Comparison of ENCODE assay signal across 10 cellular contexts in the genomic region with DNA sequence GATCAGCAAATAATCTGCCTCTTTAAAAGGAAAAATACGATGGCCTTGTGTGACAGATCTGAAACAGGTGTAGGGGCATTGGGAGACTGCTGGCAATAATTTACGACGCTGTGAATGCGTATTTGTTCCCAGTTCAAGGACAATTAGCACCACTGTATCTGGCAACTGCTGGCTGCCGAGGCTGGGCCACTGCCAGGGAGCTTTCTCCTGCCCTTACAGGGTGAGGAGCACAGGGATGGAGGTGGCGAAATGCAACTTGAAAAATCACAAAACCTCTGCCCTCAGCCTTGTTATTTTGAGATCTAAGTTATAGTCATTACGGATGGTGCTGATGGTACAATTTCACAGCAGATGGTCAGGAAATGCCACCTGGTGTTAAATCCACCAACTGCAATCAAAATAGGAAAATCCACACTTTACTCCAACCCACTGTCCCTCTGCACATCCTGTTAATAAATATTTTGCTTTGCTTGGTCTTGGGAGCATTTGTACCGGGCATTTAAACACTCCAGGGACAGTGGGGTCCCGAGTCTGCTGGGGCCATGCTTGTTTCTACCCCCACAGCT. TPM values are rescaled to one million over a fixed set of nuclear protein-coding genes. Genes with fewer than 3 reads are reported as not detected.
DNase-seq lines count a peak whose midpoint lies in the region; ATAC-seq and TF ChIP-seq lines count a peak whose summit lies in the region.
"Had no signal": no experiment of that assay in that cellular context is flagged by ENCODE, and none has a peak within 500 bp of the region (broad histone marks: within the 10 kb centered on the region; RNA-seq: fewer than 3 reads in every experiment).

No MANE protein-coding gene starts in this region.

- no peaks in the 10 kb centered on the region for H3F3A ChIP-seq in smooth muscle cell (ENCODE audit: low read depth)

- ATAC-seq in HG02970 (IDR thresholded peaks at IDR 0.05; ENCODE audit: low FRiP score, unreplicated experiment) (no peak), GM21576 (IDR thresholded peaks at IDR 0.05; ENCODE audit: unreplicated experiment) (no peak)

- H3K36me3 ChIP-seq in smooth muscle cell (ENCODE audit: low read depth), result no peaks in the 10 kb centered on the region
- H3K36me3 ChIP-seq: tibial artery had no signal

- H3K9me3 ChIP-seq in smooth muscle cell (replicated peaks; ENCODE audit: low read depth), result no peaks in the 10 kb centered on the region
- H3K9me3 ChIP-seq: tibial artery had no signal

- H4K20me1 ChIP-seq in smooth muscle cell (ENCODE audit: low read depth), result no peaks in the 10 kb centered on the region

- CTCF ChIA-PET in RWPE1 (lab: Yijun Ruan, JAX), result no interaction called here

- peaks cover 4% of the 10 kb centered on the region for H3K27me3 Mint-ChIP-seq in glutamatergic neuron (ENCODE audit: unreplicated experiment)

- TF ChIP-seq CTCF in RWPE1 (conservative IDR thresholded peaks at IDR 0.05; ENCODE audit: low read depth) (peak; percentile 34), glutamatergic neuron (IDR thresholded peaks at IDR 0.05; ENCODE audit: partially characterized antibody, unreplicated experiment) (peak; percentile 40), smooth muscle cell (IDR thresholded peaks at IDR 0.05; ENCODE audit: borderline replicate concordance, insufficient read depth, poor library complexity, severe bottlenecking) (peak; percentile 9)

- no peaks in the 10 kb centered on the region for H3K79me2 ChIP-seq in smooth muscle cell (ENCODE audit: low read depth)
- H3K79me2 ChIP-seq: parathyroid adenoma had no signal

- POLR2A ChIA-PET in RWPE1 (lab: Yijun Ruan, JAX; ENCODE audit: low non-redundant PET), result no interaction called here

- peaks cover 18% of the 10 kb centered on the region for H3K4me1 ChIP-seq in smooth muscle cell (ENCODE audit: low read depth)
- H3K4me1 ChIP-seq: parathyroid adenoma had no signal

- peaks cover 10% of the 10 kb centered on the region for H3K4me1 Mint-ChIP-seq in glutamatergic neuron (ENCODE audit: low read depth, unreplicated experiment)

- DNase-seq in NCI-H1417 (lab: John Stamatoyannopoulos, UW) (peak in 2 of 3 experiments; percentile 50 to 78), NCI-H1417 treated with DMSO at 0.1 percent for 48 hours (lab: John Stamatoyannopoulos, UW) (no peak), RWPE1 (ENCODE audit: low spot score) (peak; percentile 23), glutamatergic neuron (no peak), smooth muscle cell (lab: John Stamatoyannopoulos, UW; ENCODE audit: unreplicated experiment) (no peak), NCI-H226 (no peak)
- DNase-seq: tibial artery had no signal

- no peak overlapping the region for H3K4me2 ChIP-seq in smooth muscle cell

- no peak overlapping the region for H3K27ac Mint-ChIP-seq in glutamatergic neuron (ENCODE audit: unreplicated experiment)

- no peaks in the 10 kb centered on the region for H3K36me3 Mint-ChIP-seq in glutamatergic neuron (ENCODE audit: unreplicated experiment)

- no peak overlapping the region for H3K27ac ChIP-seq in RWPE1
- H3K27ac ChIP-seq in smooth muscle cell (ENCODE audit: low read depth), result no peak overlapping the region
- H3K27ac ChIP-seq: parathyroid adenoma, tibial artery had no signal

- H3K4me3 ChIP-seq in smooth muscle cell, result no peak overlapping the region
- H3K4me3 ChIP-seq: tibial artery had no signal

- WGBS in smooth muscle cell (ENCODE audit: low lambda C conversion rate), result 86% methylated on average over 9 of the region's 9 CpGs

- H3K9ac ChIP-seq in smooth muscle cell (ENCODE audit: low read depth), result no peak overlapping the region
- H3K9ac ChIP-seq: parathyroid adenoma had no signal

- H2AFZ ChIP-seq in smooth muscle cell (ENCODE audit: low read depth), result no peak overlapping the region
- H2AFZ ChIP-seq: parathyroid adenoma had no signal

- H3K9me3 Mint-ChIP-seq in glutamatergic neuron (ENCODE audit: unreplicated experiment), result no peaks in the 10 kb centered on the region

- H3K27me3 ChIP-seq in smooth muscle cell (ENCODE audit: low read depth), result no peaks in the 10 kb centered on the region
- H3K27me3 ChIP-seq: tibial artery had no signal

- peak overlapping the region; percentile 14 for H3K4me3 Mint-ChIP-seq in glutamatergic neuron (ENCODE audit: unreplicated experiment)

RNA-seq across cellular contexts. Expression of a gene that starts 6.4 kb away (rescaled TPM):
- total RNA-seq in glutamatergic neuron (ENCODE audit: unreplicated experiment) (0.49 TPM), smooth muscle cell (0.90 and 0.99 TPM in 2 replicates)
- polyA plus RNA-seq in smooth muscle cell, result 0.21 TPM in 1 of 2 replicates, not detected in the other

RNA-seq across cellular contexts. Expression of a gene that starts 20.9 kb away (rescaled TPM):
- 46.5 TPM for total RNA-seq in glutamatergic neuron (ENCODE audit: unreplicated experiment)
- 20.0 and 27.0 TPM in 2 replicates for total RNA-seq in smooth muscle cell
- 29.6 and 33.8 TPM in 2 replicates for polyA plus RNA-seq in smooth muscle cell

Comparison
In these comparisons a context has a peak if more than half of its experiments do, and no peak if none do; other contexts are left out.
1. DNase-seq: peak in NCI-H1417 (2 of 3) and RWPE1 (single experiment); none in NCI-H1417 treated with DMSO at 0.1 percent for 48 hours (single experiment), glutamatergic neuron (single experiment), smooth muscle cell (single experiment) and NCI-H226 (single experiment).
2. Peak in every context shown above with its lines, with median percentiles within 50 percentile points of each other: CTCF ChIP-seq.